ENCODE assay signal across 8 cellular contexts in genomic region chr10:94546058-94546595, GRCh38. TPM values are rescaled to one million over a fixed set of nuclear protein-coding genes. Genes with fewer than 3 reads are reported as not detected.
A peak's percentile ranks its signal among the peaks of the same experiment; 100 is the strongest.
DNase-seq lines count a peak whose midpoint lies in the region; ATAC-seq and TF ChIP-seq lines count a peak whose summit lies in the region.

No MANE protein-coding gene starts in this region.

- peaks cover 26% of the 10 kb centered on the region for H3K36me3 Mint-ChIP-seq in WTC11

- no peak overlapping the region for H3K23ac ChIP-seq in neuronal stem cell (ENCODE audit: low read depth, low read length, poor library complexity)

- WGBS in neuronal stem cell (ENCODE audit: extremely low coverage in 2 of 2, insufficient read length in 2 of 2, insufficient replicate concordance in 1 of 2), 2 donors, result no CpG with 5 or more reads among the region's 21 CpGs

- H2AK5ac ChIP-seq in neuronal stem cell (ENCODE audit: low read depth, low read length), result no peak overlapping the region

- no peak overlapping the region for H2BK120ac ChIP-seq in neuronal stem cell (ENCODE audit: low read depth, low read length)

- H2BK12ac ChIP-seq in neuronal stem cell (ENCODE audit: low read length), result no peak overlapping the region

- no peaks in the 10 kb centered on the region for H3K79me1 ChIP-seq in neuronal stem cell (ENCODE audit: low read depth, low read length)

- peak overlapping the region; percentile 98 for H3K4me3 Mint-ChIP-seq in WTC11

- H3K27ac ChIP-seq in DOHH2 (ENCODE audit: low read depth, low read length) (peak overlapping the region; percentile 89), neuronal stem cell (replicated peaks; ENCODE audit: low read length) (peak overlapping the region; percentile 54)

- H2BK15ac ChIP-seq in neuronal stem cell (ENCODE audit: low read length), result no peak overlapping the region

- H3K14ac ChIP-seq in neuronal stem cell (ENCODE audit: low read length), result no peak overlapping the region

- peaks cover 43% of the 10 kb centered on the region for H3K4me1 Mint-ChIP-seq in WTC11

- H3K4ac ChIP-seq in neuronal stem cell (ENCODE audit: low read length), result no peak overlapping the region

- H3K27me3 ChIP-seq in DOHH2 (ENCODE audit: control insufficient read depth, low read length) (no peaks in the 10 kb centered on the region), neuronal stem cell (ENCODE audit: control insufficient read depth in 3 of 3, insufficient read depth in 3 of 3, low read depth in 1 of 3, low read length in 3 of 3) (no peaks in the 10 kb centered on the region)

- CTCF ChIA-PET in WTC11 (lab: Charles Lee), result no interaction called here

- H3K9ac ChIP-seq in neuronal stem cell (ENCODE audit: low read depth, low read length, poor library complexity), result peak overlapping the region; percentile 96

- H3K27ac Mint-ChIP-seq in WTC11, result peak overlapping the region; percentile 99

- peak overlapping the region; percentile 90 for H2AFZ ChIP-seq in neuronal stem cell (ENCODE audit: low read length)

- peaks cover 61% of the 10 kb centered on the region for H3K79me2 ChIP-seq in DOHH2 (ENCODE audit: control insufficient read depth, low read length)

- H3K4me1 ChIP-seq in DOHH2 (ENCODE audit: control insufficient read depth, low read length), result peaks cover 29% of the 10 kb centered on the region
- H3K4me1 ChIP-seq in neuronal stem cell (ENCODE audit: control insufficient read depth in 2 of 2, insufficient read depth in 1 of 2, low read depth in 1 of 2, low read length in 2 of 2), result peaks cover 0 to 8% of the 10 kb centered on the region in 2 donors

- H3K4me3 ChIP-seq in DOHH2 (ENCODE audit: low read length), result peak overlapping the region; percentile 98
- H3K4me3 ChIP-seq in foreskin fibroblast (ENCODE audit: low read depth in 1 of 2, low read length in 2 of 2), result peak overlapping the region; percentile 87 to 98
- H3K4me3 ChIP-seq in neuronal stem cell (ENCODE audit: low read length in 2 of 2), result peak overlapping the region; percentile 88

- H3K9me3 ChIP-seq in DOHH2 (ENCODE audit: control insufficient read depth, insufficient read depth, low read length), result no peaks in the 10 kb centered on the region
- no peaks in the 10 kb centered on the region for H3K9me3 ChIP-seq in neuronal stem cell (replicated peaks in 1 of 2; ENCODE audit: control insufficient read depth in 2 of 2, insufficient read depth in 1 of 2, low read depth in 1 of 2, low read length in 2 of 2)

- H3K27me3 Mint-ChIP-seq in WTC11 (ENCODE audit: low read depth), result no peaks in the 10 kb centered on the region

- peak overlapping the region; percentile 96 for H3K18ac ChIP-seq in neuronal stem cell (ENCODE audit: low read length)

- no peaks in the 10 kb centered on the region for H3K9me3 Mint-ChIP-seq in WTC11

- H4K20me1 ChIP-seq in DOHH2 (ENCODE audit: control insufficient read depth, insufficient read depth, low read depth, low read length), result peaks cover 16% of the 10 kb centered on the region

- H4K8ac ChIP-seq in neuronal stem cell (ENCODE audit: low read depth, low read length), result no peak overlapping the region

- ATAC-seq in GM19467 (IDR thresholded peaks at IDR 0.05; ENCODE audit: unreplicated experiment), result peak; percentile 20
- ATAC-seq in WTC11, result no peak

- peak overlapping the region; percentile 14 for H2BK5ac ChIP-seq in neuronal stem cell (ENCODE audit: low read length)

- TF ChIP-seq CTCF in DOHH2 (IDR thresholded peaks at IDR 0.05; ENCODE audit: low read depth, low read length, poor library complexity, severe bottlenecking) (no peak), WTC11 (IDR thresholded peaks at IDR 0.05) (no peak), foreskin fibroblast (IDR thresholded peaks at IDR 0.05; ENCODE audit: low read depth, low read length) (no peak)

- no peaks in the 10 kb centered on the region for H3K9me2 ChIP-seq in DOHH2 (replicated peaks; ENCODE audit: control insufficient read depth, low read length)

- H3K4me2 ChIP-seq in DOHH2 (ENCODE audit: low read length) (peak overlapping the region; percentile 81), neuronal stem cell (ENCODE audit: insufficient read depth, low read length, poor library complexity, severe bottlenecking) (peak overlapping the region; percentile 50)

- H4K91ac ChIP-seq in neuronal stem cell (ENCODE audit: low read depth, low read length, poor library complexity), result no peak overlapping the region

- H3F3A ChIP-seq in DOHH2 (ENCODE audit: control insufficient read depth, insufficient read depth), result peaks cover 4% of the 10 kb centered on the region; the same call in 1 of the 2 replicates

- POLR2A ChIA-PET in WTC11 (lab: Charles Lee), result interaction anchor here (1.4 to 1.6 kb wide), 2 partner anchors 10 to 15 kb away, joined by 3 to 7 read pairs; no protein-coding TSS in a partner anchor

- H3K36me3 ChIP-seq in DOHH2 (ENCODE audit: control insufficient read depth, low read length), result peaks cover 52% of the 10 kb centered on the region
- H3K36me3 ChIP-seq in neuronal stem cell (replicated peaks in 1 of 2; ENCODE audit: control insufficient read depth in 2 of 2, insufficient read depth in 2 of 2, low read length in 2 of 2), result peaks cover 2 to 46% of the 10 kb centered on the region in 2 donors

- DNase-seq in HuH-7.5 (ENCODE audit: low spot score), result peak; percentile 29
- DNase-seq in WTC11 (ENCODE audit: low spot score), result no peak
- DNase-seq in foreskin fibroblast, result peak; percentile 2 to 44
- DNase-seq in neuronal stem cell (ENCODE audit: low spot score), result no peak
- no peak for DNase-seq in amniotic stem cell (lab: John Stamatoyannopoulos, UW)
- DNase-seq in retina, result no peak

TF ChIP-seq in WTC11, 78 proteins besides CTCF, POLR2A, EP300 and RAD21:
- TF ChIP-seq TEAD1 (CRISPR knock-in tag; IDR thresholded peaks at IDR 0.05) (no peak), GABPB1 (CRISPR knock-in tag; IDR thresholded peaks at IDR 0.05) (0 out of 2 replicates have a peak, but pooled peaks have one; percentile 7), E2F1 (CRISPR knock-in tag; IDR thresholded peaks at IDR 0.05) (0 out of 2 replicates have a peak, but pooled peaks have one; percentile 33)

RNA-seq across cellular contexts. Expression of gene HELLS, which starts 0.5 kb away (rescaled TPM):
- 365 to 419 TPM (median 379 TPM) in 3 replicates for total RNA-seq in WTC11 (2021)
- polyA plus RNA-seq in neuronal stem cell (2013, experiment 1 of 2), result 65.5 TPM
- polyA plus RNA-seq in neuronal stem cell (2013, experiment 2 of 2), result 72.6 TPM

Comparison
In these comparisons a context has a peak if more than half of its experiments do, and no peak if none do; other contexts are left out.
1. DNase-seq: peak in HuH-7.5 (single experiment) and foreskin fibroblast (2 of 2); none in WTC11 (single experiment), neuronal stem cell (single experiment), amniotic stem cell (single experiment) and retina (single experiment).
2. Peak in every context shown above with its lines, with median percentiles within 50 percentile points of each other: H3K4me3 ChIP-seq.